ENCODE assay signal across 13 cellular contexts in genomic region chr1:55589656-55590297, GRCh38.
DNase-seq lines count a peak whose midpoint lies in the region; ATAC-seq and TF ChIP-seq lines count a peak whose summit lies in the region.
"Had no signal": no experiment of that assay in that cellular context is flagged by ENCODE, and none has a peak within 500 bp of the region (broad histone marks: within the 10 kb centered on the region; RNA-seq: fewer than 3 reads in every experiment).

No MANE protein-coding gene starts in this region.

- H3K36me3 ChIP-seq in ascending aorta: no peaks in the 10 kb centered on the region
- H3K36me3 ChIP-seq in ovary: no peaks in the 10 kb centered on the region
- H3K36me3 ChIP-seq in aorta (ENCODE audit: control insufficient read depth in 1 of 2, insufficient read depth in 2 of 2, low read length in 1 of 2): no peaks in the 10 kb centered on the region
- H3K36me3 ChIP-seq: neutrophil had no signal

- WGBS in ovary, 3 donors: 30 to 42% (median 33%) methylated on average over 8 of the region's 8 CpGs
- 1 to 6% methylated on average over 8 of the region's 8 CpGs for WGBS in aorta, 2 donors

- H3K27me3 ChIP-seq in ascending aorta: no peaks in the 10 kb centered on the region
- H3K27me3 ChIP-seq in ovary: no peaks in the 10 kb centered on the region
- no peaks in the 10 kb centered on the region for H3K27me3 ChIP-seq in aorta (ENCODE audit: control insufficient read depth in 1 of 2, insufficient read depth in 2 of 2, low read length in 1 of 2)
- H3K27me3 ChIP-seq: neutrophil had no signal

- H3K27ac ChIP-seq in ascending aorta (peak overlapping the region; percentile 86 to 88), ovary (peak overlapping the region in 1 of 2 donors; percentile 44), aorta (ENCODE audit: low read depth in 1 of 2, low read length in 2 of 2) (peak overlapping the region; percentile 94 to 96)
- H3K27ac ChIP-seq: neutrophil had no signal

- ATAC-seq in aorta (ENCODE audit: low FRiP score): peak; percentile 80
- no peak for ATAC-seq in GM18519 (IDR thresholded peaks at IDR 0.05; ENCODE audit: low FRiP score, unreplicated experiment)
- no peak for ATAC-seq in HG03139 (IDR thresholded peaks at IDR 0.05; ENCODE audit: unreplicated experiment)
- ATAC-seq: WTC11 had no signal

- no peak for TF ChIP-seq POLR2A in ovary (IDR thresholded peaks at IDR 0.05)

- H3K4me3 ChIP-seq in ascending aorta: no peak overlapping the region
- no peak overlapping the region for H3K4me3 ChIP-seq in ovary
- no peak overlapping the region for H3K4me3 ChIP-seq in aorta (ENCODE audit: low read length in 2 of 2)

- DNase-seq in ascending aorta (ENCODE audit: low spot score in 2 of 2) (peak; percentile 22 to 89), fibroblast of the conjunctiva (ENCODE audit: low read depth) (peak; percentile 70), ovary (peak in 3 of 5 donors; percentile 27 to 47 (median 38)), aorta (peak; percentile 85 to 89), OCI-M2 (lab: John Stamatoyannopoulos, UW; ENCODE audit: unreplicated experiment) (no peak)
- DNase-seq: activated T-cell treated with anti-CD3 and anti-CD28 coated beads for 4 hours; NCI-H1105 treated with DMSO at 0.1 percent for 48 hours; NCI-H526; stimulated activated naive CD4-positive, alpha-beta T cell treated with Interleukin-2 at 50 U/mL for 16 hours had no signal

- TF ChIP-seq CTCF in ascending aorta (IDR thresholded peaks at IDR 0.05) (no peak), ovary (IDR thresholded peaks at IDR 0.05) (no peak)

- H3K9me3 ChIP-seq in ascending aorta: no peaks in the 10 kb centered on the region
- no peaks in the 10 kb centered on the region for H3K9me3 ChIP-seq in ovary
- no peaks in the 10 kb centered on the region for H3K9me3 ChIP-seq in aorta (ENCODE audit: control insufficient read depth, low read length)
- H3K9me3 ChIP-seq: neutrophil had no signal

- H3K4me1 ChIP-seq in ascending aorta (peaks cover 13 to 38% of the 10 kb centered on the region in 2 donors), ovary (ENCODE audit: insufficient read depth) (peaks cover 9% of the 10 kb centered on the region), aorta (ENCODE audit: control insufficient read depth in 1 of 2, insufficient read depth in 2 of 2, low read length in 2 of 2) (peaks cover 12 to 16% of the 10 kb centered on the region in 2 donors)

- TF ChIP-seq EP300 in ovary (IDR thresholded peaks at IDR 0.05): no peak

- intact Hi-C loops in ascending aorta (cut with DNase I): loop anchor here (2.0 to 10.0 kb wide), 5 partner anchors 45 to 985 kb away; partner anchors contain the start of gene PLPP3
- intact Hi-C loops in ovary (cut with DNase I): no loop called here
- intact Hi-C loops in aorta (cut with DNase I): loop anchor here (10.0 kb wide), 2 partner anchors 145 to 165 kb away; no protein-coding TSS in a partner anchor

Comparison
In these comparisons a context has a peak if more than half of its experiments do, and no peak if none do; other contexts are left out.
1. intact Hi-C loops: an anchor here in ascending aorta (2.0 to 10.0 kb wide) and aorta (10.0 kb wide); none called in ovary.